ENCODE assay signal across 23 cellular contexts in the genomic region with DNA sequence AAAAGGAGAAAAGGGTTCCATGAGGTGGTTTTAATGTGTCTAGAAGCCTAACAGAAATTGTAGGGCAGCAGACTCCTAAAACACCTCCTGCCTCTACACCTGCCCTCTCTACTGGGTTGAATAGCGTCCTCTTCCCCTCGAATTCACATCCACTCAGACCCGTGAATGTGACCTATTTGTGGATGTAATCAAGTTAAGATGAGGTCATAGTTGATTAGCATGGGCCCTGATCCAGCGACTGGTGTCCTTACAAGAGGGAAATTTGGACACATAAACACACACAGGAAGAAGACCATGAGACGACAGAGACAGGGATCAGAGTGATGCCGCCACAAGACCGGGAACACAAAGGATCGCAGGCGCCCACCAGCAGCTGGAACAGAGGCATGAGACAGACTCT. TPM values are rescaled to one million over a fixed set of nuclear protein-coding genes. Genes with fewer than 3 reads are reported as not detected.
"Had no signal": no experiment of that assay in that cellular context is flagged by ENCODE, and none has a peak within 500 bp of the region (broad histone marks: within the 10 kb centered on the region; RNA-seq: fewer than 3 reads in every experiment).

No MANE protein-coding gene starts in this region.

- FAIRE-seq: HTR-8/SVneo had no signal

- H3K27ac ChIP-seq: HL-60, RWPE1, SJCRH30 had no signal

- H3K4me3 ChIP-seq: MG63, SJCRH30 had no signal

- ATAC-seq: Panc1, PC-3 had no signal

- H3K9me3 ChIP-seq: MG63, SJCRH30 had no signal

- DNase-seq: Karpas-422, KG1, MG63, NCI-H1092, NCI-H1105 treated with DMSO at 0.1 percent for 48 hours, NCI-H1417 treated with DMSO at 0.1 percent for 48 hours, NCI-H146, NCI-H187, NCI-H2081, NCI-H2107, NCI-H2227 treated with DMSO at 0.1 percent for 48 hours, NCI-H524, NCI-H526 treated with DMSO at 0.1 percent for 48 hours, NCI-H82, PC-3, SJCRH30 had no signal

- H3K4me1 ChIP-seq: SJCRH30 had no signal

- H3K36me3 ChIP-seq: MG63, SJCRH30 had no signal

RNA-seq across cellular contexts. Expression of a gene that starts 13.5 kb away (rescaled TPM):
- total RNA-seq: NCI-H460; OCI-LY7; PC-3; SJCRH30; T-helper 1 cell treated with Interleukin-12 subunit alpha and Interleukin-12 subunit beta and Interleukin-4 antibody, amounts not matched to agents 30 ng/mL and 1 ng/mL, for 36 hours had no signal
